Comparison of ENCODE assay signal across 1 cellular context in the genomic region with DNA sequence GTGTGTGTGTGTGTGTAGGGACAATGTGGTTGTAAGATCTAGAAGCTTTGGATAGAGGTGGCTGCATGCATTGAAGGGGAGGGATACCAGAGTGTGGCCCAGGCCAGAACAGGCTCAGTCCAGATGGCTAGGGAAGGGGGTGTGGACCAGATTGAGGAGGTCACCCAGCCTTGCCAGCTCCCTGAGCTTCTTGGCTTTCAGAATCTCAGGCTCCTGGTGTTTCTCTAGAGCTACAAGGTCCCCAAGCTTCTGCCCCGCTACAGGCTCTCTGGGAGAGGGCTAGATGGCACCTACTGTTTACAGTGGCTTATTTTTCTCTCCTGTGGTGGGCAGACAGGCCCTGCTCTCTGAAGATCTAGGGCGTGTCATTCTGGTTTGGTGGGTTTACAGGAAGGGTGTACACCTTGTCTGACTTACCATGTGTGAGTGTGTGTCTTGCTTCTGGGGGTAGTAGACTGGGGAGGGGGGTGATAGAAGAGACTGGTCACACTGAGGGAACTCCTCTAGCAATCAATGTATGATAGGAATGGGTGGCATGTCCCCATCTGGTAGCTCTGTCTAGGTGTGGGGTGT.
A peak's percentile ranks its signal among the peaks of the same experiment; 100 is the strongest.
TF ChIP-seq lines count a peak whose summit lies in the region.

No MANE protein-coding gene starts in this region.

TF ChIP-seq in Ishikawa, 13 proteins besides CTCF, POLR2A, EP300 and RAD21 (continued from another document):
- TF ChIP-seq, protein P1, sequence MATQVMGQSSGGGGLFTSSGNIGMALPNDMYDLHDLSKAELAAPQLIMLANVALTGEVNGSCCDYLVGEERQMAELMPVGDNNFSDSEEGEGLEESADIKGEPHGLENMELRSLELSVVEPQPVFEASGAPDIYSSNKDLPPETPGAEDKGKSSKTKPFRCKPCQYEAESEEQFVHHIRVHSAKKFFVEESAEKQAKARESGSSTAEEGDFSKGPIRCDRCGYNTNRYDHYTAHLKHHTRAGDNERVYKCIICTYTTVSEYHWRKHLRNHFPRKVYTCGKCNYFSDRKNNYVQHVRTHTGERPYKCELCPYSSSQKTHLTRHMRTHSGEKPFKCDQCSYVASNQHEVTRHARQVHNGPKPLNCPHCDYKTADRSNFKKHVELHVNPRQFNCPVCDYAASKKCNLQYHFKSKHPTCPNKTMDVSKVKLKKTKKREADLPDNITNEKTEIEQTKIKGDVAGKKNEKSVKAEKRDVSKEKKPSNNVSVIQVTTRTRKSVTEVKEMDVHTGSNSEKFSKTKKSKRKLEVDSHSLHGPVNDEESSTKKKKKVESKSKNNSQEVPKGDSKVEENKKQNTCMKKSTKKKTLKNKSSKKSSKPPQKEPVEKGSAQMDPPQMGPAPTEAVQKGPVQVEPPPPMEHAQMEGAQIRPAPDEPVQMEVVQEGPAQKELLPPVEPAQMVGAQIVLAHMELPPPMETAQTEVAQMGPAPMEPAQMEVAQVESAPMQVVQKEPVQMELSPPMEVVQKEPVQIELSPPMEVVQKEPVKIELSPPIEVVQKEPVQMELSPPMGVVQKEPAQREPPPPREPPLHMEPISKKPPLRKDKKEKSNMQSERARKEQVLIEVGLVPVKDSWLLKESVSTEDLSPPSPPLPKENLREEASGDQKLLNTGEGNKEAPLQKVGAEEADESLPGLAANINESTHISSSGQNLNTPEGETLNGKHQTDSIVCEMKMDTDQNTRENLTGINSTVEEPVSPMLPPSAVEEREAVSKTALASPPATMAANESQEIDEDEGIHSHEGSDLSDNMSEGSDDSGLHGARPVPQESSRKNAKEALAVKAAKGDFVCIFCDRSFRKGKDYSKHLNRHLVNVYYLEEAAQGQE (IDR thresholded peaks at IDR 0.05; ENCODE audit: low read depth): no peak
- TF ChIP-seq, protein P2, sequence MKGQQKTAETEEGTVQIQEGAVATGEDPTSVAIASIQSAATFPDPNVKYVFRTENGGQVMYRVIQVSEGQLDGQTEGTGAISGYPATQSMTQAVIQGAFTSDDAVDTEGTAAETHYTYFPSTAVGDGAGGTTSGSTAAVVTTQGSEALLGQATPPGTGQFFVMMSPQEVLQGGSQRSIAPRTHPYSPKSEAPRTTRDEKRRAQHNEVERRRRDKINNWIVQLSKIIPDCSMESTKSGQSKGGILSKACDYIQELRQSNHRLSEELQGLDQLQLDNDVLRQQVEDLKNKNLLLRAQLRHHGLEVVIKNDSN (IDR thresholded peaks at IDR 0.05): no peak
- 0 out of 2 replicates have a peak, but pooled peaks have one; percentile 20 for TF ChIP-seq NFIC (IDR thresholded peaks at IDR 0.05)
- TF ChIP-seq YY1 (IDR thresholded peaks at IDR 0.05; ENCODE audit: low read depth): no peak
- TF ChIP-seq FOXM1 (IDR thresholded peaks at IDR 0.05; ENCODE audit: borderline replicate concordance, low read depth): no peak
